ENCODE assay signal across 1 cellular context in the genomic region with DNA sequence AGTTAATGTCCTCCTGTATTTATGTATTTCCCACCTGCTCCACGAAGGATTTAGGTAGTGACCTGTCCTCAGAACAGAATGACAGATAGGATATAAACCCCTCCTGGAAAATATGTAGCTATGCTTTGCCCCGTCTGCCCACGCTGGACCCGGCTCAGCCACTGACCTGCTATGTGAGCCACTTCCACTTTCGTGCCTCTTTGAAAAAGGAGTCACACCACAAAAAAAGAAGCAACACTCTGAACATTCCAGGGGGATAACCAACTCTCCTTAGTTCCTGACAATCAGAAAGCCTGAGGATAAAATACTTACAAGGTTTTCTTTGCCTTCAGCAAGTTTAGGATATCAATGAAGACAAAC.
TF ChIP-seq lines count a peak whose summit lies in the region.

No MANE protein-coding gene starts in this region.

TF ChIP-seq in GM23338, 12 proteins besides CTCF, POLR2A, EP300 and RAD21 (continued from another document):
- TF ChIP-seq, protein P1, sequence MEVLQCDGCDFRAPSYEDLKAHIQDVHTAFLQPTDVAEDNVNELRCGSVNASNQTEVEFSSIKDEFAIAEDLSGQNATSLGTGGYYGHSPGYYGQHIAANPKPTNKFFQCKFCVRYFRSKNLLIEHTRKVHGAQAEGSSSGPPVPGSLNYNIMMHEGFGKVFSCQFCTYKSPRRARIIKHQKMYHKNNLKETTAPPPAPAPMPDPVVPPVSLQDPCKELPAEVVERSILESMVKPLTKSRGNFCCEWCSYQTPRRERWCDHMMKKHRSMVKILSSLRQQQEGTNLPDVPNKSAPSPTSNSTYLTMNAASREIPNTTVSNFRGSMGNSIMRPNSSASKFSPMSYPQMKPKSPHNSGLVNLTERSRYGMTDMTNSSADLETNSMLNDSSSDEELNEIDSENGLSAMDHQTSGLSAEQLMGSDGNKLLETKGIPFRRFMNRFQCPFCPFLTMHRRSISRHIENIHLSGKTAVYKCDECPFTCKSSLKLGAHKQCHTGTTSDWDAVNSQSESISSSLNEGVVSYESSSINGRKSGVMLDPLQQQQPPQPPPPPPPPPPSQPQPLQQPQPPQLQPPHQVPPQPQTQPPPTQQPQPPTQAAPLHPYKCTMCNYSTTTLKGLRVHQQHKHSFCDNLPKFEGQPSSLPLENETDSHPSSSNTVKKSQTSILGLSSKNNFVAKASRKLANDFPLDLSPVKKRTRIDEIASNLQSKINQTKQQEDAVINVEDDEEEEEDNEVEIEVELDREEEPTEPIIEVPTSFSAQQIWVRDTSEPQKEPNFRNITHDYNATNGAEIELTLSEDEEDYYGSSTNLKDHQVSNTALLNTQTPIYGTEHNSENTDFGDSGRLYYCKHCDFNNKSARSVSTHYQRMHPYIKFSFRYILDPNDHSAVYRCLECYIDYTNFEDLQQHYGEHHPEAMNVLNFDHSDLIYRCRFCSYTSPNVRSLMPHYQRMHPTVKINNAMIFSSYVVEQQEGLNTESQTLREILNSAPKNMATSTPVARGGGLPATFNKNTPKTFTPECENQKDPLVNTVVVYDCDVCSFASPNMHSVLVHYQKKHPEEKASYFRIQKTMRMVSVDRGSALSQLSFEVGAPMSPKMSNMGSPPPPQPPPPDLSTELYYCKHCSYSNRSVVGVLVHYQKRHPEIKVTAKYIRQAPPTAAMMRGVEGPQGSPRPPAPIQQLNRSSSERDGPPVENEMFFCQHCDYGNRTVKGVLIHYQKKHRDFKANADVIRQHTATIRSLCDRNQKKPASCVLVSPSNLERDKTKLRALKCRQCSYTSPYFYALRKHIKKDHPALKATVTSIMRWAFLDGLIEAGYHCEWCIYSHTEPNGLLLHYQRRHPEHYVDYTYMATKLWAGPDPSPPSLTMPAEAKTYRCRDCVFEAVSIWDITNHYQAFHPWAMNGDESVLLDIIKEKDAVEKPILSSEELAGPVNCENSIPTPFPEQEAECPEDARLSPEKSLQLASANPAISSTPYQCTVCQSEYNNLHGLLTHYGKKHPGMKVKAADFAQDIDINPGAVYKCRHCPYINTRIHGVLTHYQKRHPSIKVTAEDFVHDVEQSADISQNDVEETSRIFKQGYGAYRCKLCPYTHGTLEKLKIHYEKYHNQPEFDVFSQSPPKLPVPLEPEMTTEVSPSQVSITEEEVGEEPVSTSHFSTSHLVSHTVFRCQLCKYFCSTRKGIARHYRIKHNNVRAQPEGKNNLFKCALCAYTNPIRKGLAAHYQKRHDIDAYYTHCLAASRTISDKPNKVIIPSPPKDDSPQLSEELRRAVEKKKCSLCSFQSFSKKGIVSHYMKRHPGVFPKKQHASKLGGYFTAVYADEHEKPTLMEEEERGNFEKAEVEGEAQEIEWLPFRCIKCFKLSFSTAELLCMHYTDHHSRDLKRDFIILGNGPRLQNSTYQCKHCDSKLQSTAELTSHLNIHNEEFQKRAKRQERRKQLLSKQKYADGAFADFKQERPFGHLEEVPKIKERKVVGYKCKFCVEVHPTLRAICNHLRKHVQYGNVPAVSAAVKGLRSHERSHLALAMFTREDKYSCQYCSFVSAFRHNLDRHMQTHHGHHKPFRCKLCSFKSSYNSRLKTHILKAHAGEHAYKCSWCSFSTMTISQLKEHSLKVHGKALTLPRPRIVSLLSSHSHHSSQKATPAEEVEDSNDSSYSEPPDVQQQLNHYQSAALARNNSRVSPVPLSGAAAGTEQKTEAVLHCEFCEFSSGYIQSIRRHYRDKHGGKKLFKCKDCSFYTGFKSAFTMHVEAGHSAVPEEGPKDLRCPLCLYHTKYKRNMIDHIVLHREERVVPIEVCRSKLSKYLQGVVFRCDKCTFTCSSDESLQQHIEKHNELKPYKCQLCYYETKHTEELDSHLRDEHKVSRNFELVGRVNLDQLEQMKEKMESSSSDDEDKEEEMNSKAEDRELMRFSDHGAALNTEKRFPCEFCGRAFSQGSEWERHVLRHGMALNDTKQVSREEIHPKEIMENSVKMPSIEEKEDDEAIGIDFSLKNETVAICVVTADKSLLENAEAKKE (CRISPR knock-in tag; IDR thresholded peaks at IDR 0.05), result no peak
